Comparison of ENCODE assay signal across 1 cellular context in genomic region chr16:3035289-3035971, GRCh38.
TF ChIP-seq lines count a peak whose summit lies in the region.

No MANE protein-coding gene starts in this region.

TF ChIP-seq in K562, 482 proteins besides CTCF, POLR2A, EP300 and RAD21:
- TF ChIP-seq TEAD1 (CRISPR knock-in tag; IDR thresholded peaks at IDR 0.05) (0 out of 4 replicates have a peak, but pooled peaks of 1 of the 2 experiments have one; percentile 39), EZH2 (IDR thresholded peaks at IDR 0.05; ENCODE audit: borderline replicate concordance, low read depth, low read length) (peak; percentile 57; the same call in 1 of the 2 replicates), NCOA4 (IDR thresholded peaks at IDR 0.05; ENCODE audit: partially characterized antibody) (no peak), ZBTB11 (CRISPR knock-in tag; IDR thresholded peaks at IDR 0.05) (no peak), MCM3 (IDR thresholded peaks at IDR 0.05) (no peak)
